Comparison of ENCODE assay signal across 28 cellular contexts in the genomic region with DNA sequence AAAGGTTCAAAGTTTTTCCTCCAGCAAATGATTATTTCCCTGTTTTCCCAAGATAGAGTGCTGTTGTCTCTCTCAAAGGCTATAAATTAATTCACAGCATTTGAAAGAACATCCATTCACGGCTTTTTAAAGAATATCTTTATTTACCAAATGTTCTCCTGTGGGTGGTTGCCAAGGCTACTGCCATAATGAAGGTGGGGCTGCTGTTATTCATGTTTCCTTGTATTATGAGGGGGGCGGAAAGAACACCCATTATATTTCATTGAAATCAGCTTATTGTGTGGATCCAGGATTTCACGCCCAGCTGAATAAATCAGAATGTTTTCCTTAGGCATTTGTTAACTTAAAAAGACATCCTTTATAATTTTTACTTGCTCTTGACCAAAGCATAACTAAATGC. TPM values are rescaled to one million over a fixed set of nuclear protein-coding genes. Genes with fewer than 3 reads are reported as not detected.
DNase-seq lines count a peak whose midpoint lies in the region; ATAC-seq lines count a peak whose summit lies in the region.
"Had no signal": no experiment of that assay in that cellular context is flagged by ENCODE, and none has a peak within 500 bp of the region (broad histone marks: within the 10 kb centered on the region; RNA-seq: fewer than 3 reads in every experiment).

No MANE protein-coding gene starts in this region.

- H3K27ac Mint-ChIP-seq in activated T-cell treated with anti-CD3 and anti-CD28 coated beads, Interleukin-2, amount 50 U/mL, for 24 hours: peak overlapping the region; percentile 2
- H3K27ac Mint-ChIP-seq: CD8-positive, alpha-beta T cell; HFFc6; IgD-negative memory B cell; natural killer cell treated with Interleukin-12 subunit alpha and Interleukin-12 subunit beta and Interleukin-15 and Interleukin-18, amount 100 ng/mL, for 72 hours had no signal

- no peaks in the 10 kb centered on the region for H3K4me1 Mint-ChIP-seq in activated T-cell treated with anti-CD3 and anti-CD28 coated beads, Interleukin-2, amount 50 U/mL, for 24 hours (ENCODE audit: low read depth)
- H3K4me1 Mint-ChIP-seq: stimulated activated naive CD8-positive, alpha-beta T cell treated with anti-CD3 and anti-CD28 coated beads, Interleukin-15, amount 100 ng/mL, for 72 hours; T-cell had no signal

- no peaks in the 10 kb centered on the region for H3K9me3 Mint-ChIP-seq in activated T-cell treated with anti-CD3 and anti-CD28 coated beads, Interleukin-2, amount 50 U/mL, for 24 hours
- H3K9me3 Mint-ChIP-seq: CD8-positive, alpha-beta T cell; HFFc6; IgD-negative memory B cell; natural killer cell treated with Interleukin-12 subunit alpha and Interleukin-12 subunit beta and Interleukin-15 and Interleukin-18, amount 100 ng/mL, for 72 hours; stimulated activated naive CD8-positive, alpha-beta T cell treated with anti-CD3 and anti-CD28 coated beads, Interleukin-15, amount 100 ng/mL, for 72 hours; T-cell had no signal

- no peaks in the 10 kb centered on the region for H3K27me3 Mint-ChIP-seq in activated T-cell treated with anti-CD3 and anti-CD28 coated beads, Interleukin-2, amount 50 U/mL, for 24 hours
- H3K27me3 Mint-ChIP-seq: IgD-negative memory B cell; natural killer cell treated with Interleukin-12 subunit alpha and Interleukin-12 subunit beta and Interleukin-15 and Interleukin-18, amount 100 ng/mL, for 72 hours; stimulated activated naive CD8-positive, alpha-beta T cell treated with anti-CD3 and anti-CD28 coated beads, Interleukin-15, amount 100 ng/mL, for 72 hours; T-cell had no signal

- H3K36me3 Mint-ChIP-seq in activated T-cell treated with anti-CD3 and anti-CD28 coated beads, Interleukin-2, amount 50 U/mL, for 24 hours (ENCODE audit: low read depth): peaks cover 78% of the 10 kb centered on the region
- H3K36me3 Mint-ChIP-seq: IgD-negative memory B cell had no signal

- peak overlapping the region; percentile 80 for H3K27ac ChIP-seq in temporal lobe (ENCODE audit: low read depth, low read length)
- H3K27ac ChIP-seq: body of pancreas, colonic mucosa, ovary had no signal

- no peak overlapping the region for H3K4me3 Mint-ChIP-seq in activated T-cell treated with anti-CD3 and anti-CD28 coated beads, Interleukin-2, amount 50 U/mL, for 24 hours
- H3K4me3 Mint-ChIP-seq: CD8-positive, alpha-beta T cell; HFFc6; IgD-negative memory B cell; natural killer cell treated with Interleukin-12 subunit alpha and Interleukin-12 subunit beta and Interleukin-15 and Interleukin-18, amount 100 ng/mL, for 72 hours; stimulated activated naive CD8-positive, alpha-beta T cell treated with anti-CD3 and anti-CD28 coated beads, Interleukin-15, amount 100 ng/mL, for 72 hours; T-cell had no signal

- no peak for DNase-seq in activated T-cell treated with anti-CD3 and anti-CD28 coated beads, Interleukin-2, amount 50 U/mL, for 24 hours
- DNase-seq in activated T-cell treated with anti-CD3 and anti-CD28 coated beads, Interleukin-2, amount 50 U/mL, for 48 hours: no peak
- DNase-seq in dermis blood vessel endothelial cell (peak; percentile 93), midbrain (lab: John Stamatoyannopoulos, UW) (peak; percentile 25), D341Med (ENCODE audit: low spot score) (no peak)
- DNase-seq in activated CD8-positive, alpha-beta memory T cell treated with anti-CD3 and anti-CD28 coated beads for 24 hours: no peak
- DNase-seq: activated CD4-positive, alpha-beta T cell treated with anti-CD3 and anti-CD28 coated beads, Interleukin-2, amount 50 U/mL, for 48 hours; activated CD8-positive, alpha-beta memory T cell treated with anti-CD3 and anti-CD28 coated beads, Interleukin-2, amount 50 U/mL, for 48 hours; activated effector memory CD4-positive, alpha-beta T cell treated with anti-CD3 and anti-CD28 coated beads, Interleukin-2, amount 50 U/mL, for 16 hours; AML-193; body of pancreas; CD8-positive, alpha-beta T cell; colonic mucosa; glutamatergic neuron; HFFc6; NCI-H1105; NCI-H2029 treated with DMSO at 0.1 percent for 48 hours; NCI-H446 treated with DMSO at 0.1 percent for 48 hours; ovary; SIG-M5; sigmoid colon; stimulated activated CD4-positive, alpha-beta T cell treated with anti-CD3 and anti-CD28 coated beads, Interleukin-15, amount 100 ng/mL, for 24 hours; stimulated activated naive CD8-positive, alpha-beta T cell treated with anti-CD3 and anti-CD28 coated beads, Interleukin-15, amount 100 ng/mL, for 72 hours; T-cell had no signal

- no peak for ATAC-seq in GM19023 (IDR thresholded peaks at IDR 0.05; ENCODE audit: unreplicated experiment)
- ATAC-seq: body of pancreas; CD8-positive, alpha-beta T cell; natural killer cell treated with Interleukin-12 subunit alpha and Interleukin-12 subunit beta and Interleukin-15 and Interleukin-18, amount 100 ng/mL, for 72 hours; stimulated activated naive CD8-positive, alpha-beta T cell treated with anti-CD3 and anti-CD28 coated beads, Interleukin-15, amount 100 ng/mL, for 72 hours; T-cell had no signal

RNA-seq across cellular contexts. Expression of a gene that starts 10.1 kb away (rescaled TPM):
- total RNA-seq in dermis blood vessel endothelial cell (236 and 391 TPM in 2 replicates), temporal lobe (101 TPM)

Comparison
In these comparisons a context has a peak if more than half of its experiments do, and no peak if none do; other contexts are left out.
1. DNase-seq: peak in dermis blood vessel endothelial cell (single experiment) and midbrain (single experiment); none in activated T-cell treated with anti-CD3 and anti-CD28 coated beads, Interleukin-2, amount 50 U/mL, for 24 hours (single experiment), activated T-cell treated with anti-CD3 and anti-CD28 coated beads, Interleukin-2, amount 50 U/mL, for 48 hours (0 of 2), D341Med (single experiment) and activated CD8-positive, alpha-beta memory T cell treated with anti-CD3 and anti-CD28 coated beads for 24 hours (single experiment).